29 cellular contexts compared by ENCODE assay signal in the genomic region with DNA sequence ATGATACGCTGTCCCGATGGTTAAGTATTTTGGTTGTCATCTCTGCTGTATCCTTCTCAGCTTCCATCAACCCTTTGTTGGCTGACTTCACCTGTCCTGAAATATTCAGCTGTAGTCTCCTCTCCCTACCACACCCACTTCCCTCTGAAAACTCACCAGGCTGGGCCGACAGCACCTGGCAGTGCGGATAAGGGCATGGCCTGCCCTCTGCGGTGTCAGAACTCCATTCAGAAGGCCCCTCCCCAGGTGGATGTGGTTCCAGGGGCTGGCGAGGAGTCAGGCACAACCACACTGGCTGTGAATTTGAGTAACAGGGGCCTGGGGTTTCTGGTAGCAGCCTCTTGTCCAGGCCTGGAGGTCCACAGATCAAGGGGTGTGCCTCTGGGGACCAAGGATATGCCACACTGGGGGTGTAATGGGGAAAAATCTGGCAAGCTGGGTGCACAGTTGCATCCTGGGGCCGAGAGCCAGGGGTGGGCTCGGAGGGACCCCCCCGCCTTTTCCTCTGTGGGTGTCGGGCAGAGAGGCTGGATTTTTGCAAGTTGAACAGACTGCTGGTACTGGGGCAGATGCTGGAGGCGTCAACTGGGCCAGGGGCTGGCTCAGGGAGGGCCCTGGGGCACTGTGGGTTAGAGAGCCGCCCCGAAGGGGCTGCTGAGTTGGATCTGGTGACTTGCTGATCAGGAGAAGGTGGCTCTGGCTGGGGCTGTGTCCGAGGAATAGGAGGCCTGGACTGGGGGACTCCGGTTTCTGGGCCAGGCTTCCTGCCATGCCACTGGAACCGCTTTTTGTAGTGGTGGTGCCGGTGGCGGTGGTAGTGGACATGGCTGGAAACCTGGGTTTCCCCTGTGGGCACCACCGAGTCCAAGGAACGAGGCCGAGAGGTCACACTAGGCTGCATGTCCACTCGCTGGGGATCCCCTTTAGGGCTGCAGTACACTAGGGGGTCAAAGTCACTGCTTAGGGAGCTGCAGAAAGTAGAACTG. TPM values are rescaled to one million over a fixed set of nuclear protein-coding genes. Genes with fewer than 3 reads are reported as not detected.
"Had no signal": no experiment of that assay in that cellular context is flagged by ENCODE, and none has a peak within 500 bp of the region (broad histone marks: within the 10 kb centered on the region; RNA-seq: fewer than 3 reads in every experiment).

No MANE protein-coding gene starts in this region.

- H3K27ac Mint-ChIP-seq: nephron progenitor cell, progenitor cell of endocrine pancreas had no signal

- H3K4me3 ChIP-seq: lower lobe of right lung, smooth muscle cell, stomach, thyroid gland had no signal

- H3K9ac ChIP-seq: parathyroid adenoma had no signal

- H3K4me3 Mint-ChIP-seq: effector memory CD8-positive, alpha-beta T cell; immature natural killer cell; naive thymus-derived CD8-positive, alpha-beta T cell; nephron progenitor cell had no signal

- H3K27me3 ChIP-seq: foreskin keratinocyte, neutrophil, stomach, thyroid gland had no signal

- H3K27me3 Mint-ChIP-seq: effector memory CD8-positive, alpha-beta T cell; naive thymus-derived CD8-positive, alpha-beta T cell; progenitor cell of endocrine pancreas had no signal

- H3K27ac ChIP-seq: foreskin keratinocyte, lower lobe of right lung, neutrophil, parathyroid adenoma, stomach, thyroid gland had no signal

- H3K9me3 Mint-ChIP-seq: effector memory CD8-positive, alpha-beta T cell; immature natural killer cell; naive thymus-derived CD8-positive, alpha-beta T cell; nephron progenitor cell had no signal

- H3K4me2 ChIP-seq: smooth muscle cell had no signal

- H2AFZ ChIP-seq: parathyroid adenoma had no signal

- DNase-seq: cerebellar nuclear complex; cortex of kidney; effector memory CD8-positive, alpha-beta T cell; erythroblast; foreskin keratinocyte; hypothalamus; immature natural killer cell; islet precursor cell; left ventricle myocardium superior; lower lobe of right lung; naive thymus-derived CD8-positive, alpha-beta T cell; nephron progenitor cell; stimulated activated CD4-positive, alpha-beta T cell treated with anti-CD3 and anti-CD28 coated beads, Interleukin-12 subunit alpha, Interleukin-12 subunit beta, amount 100 ng/mL, for 4 hours; stimulated activated CD4-positive, alpha-beta T cell treated with anti-CD3 and anti-CD28 coated beads, Interleukin-1b, Interleukin-23, amount 100 ng/mL, for 48 hours; stimulated activated CD4-positive, alpha-beta T cell treated with anti-CD3 and anti-CD28 coated beads, Interleukin-4, amount 100 ng/mL, for 1 hour; stimulated activated CD8-positive, alpha-beta memory T cell treated with anti-CD3 and anti-CD28 coated beads, Interleukin-4, amount 100 ng/mL, for 48 hours; stimulated activated naive CD4-positive, alpha-beta T cell; stomach; thyroid gland; trophoblast cell had no signal

- H3K9me3 ChIP-seq: lower lobe of right lung, neutrophil, stomach, thyroid gland had no signal

- H3K36me3 ChIP-seq: neutrophil, thyroid gland had no signal

- ATAC-seq: effector memory CD8-positive, alpha-beta T cell; foreskin keratinocyte; left ventricle myocardium superior; lower lobe of right lung; naive thymus-derived CD8-positive, alpha-beta T cell; sciatic nerve had no signal

- H3K4me1 ChIP-seq: foreskin keratinocyte, parathyroid adenoma had no signal

RNA-seq across cellular contexts. Expression of gene TSPOAP1, which starts 29.0 kb away (rescaled TPM):
- total RNA-seq: dermis microvascular lymphatic vessel endothelial cell had no signal

RNA-seq across cellular contexts. Expression of gene RNF43, which starts 59.7 kb away (rescaled TPM):
- total RNA-seq: dermis microvascular lymphatic vessel endothelial cell, mesenteric fat pad, myocyte, subcutaneous adipose tissue had no signal
